Comparison of ENCODE assay signal across 18 cellular contexts in the genomic region with DNA sequence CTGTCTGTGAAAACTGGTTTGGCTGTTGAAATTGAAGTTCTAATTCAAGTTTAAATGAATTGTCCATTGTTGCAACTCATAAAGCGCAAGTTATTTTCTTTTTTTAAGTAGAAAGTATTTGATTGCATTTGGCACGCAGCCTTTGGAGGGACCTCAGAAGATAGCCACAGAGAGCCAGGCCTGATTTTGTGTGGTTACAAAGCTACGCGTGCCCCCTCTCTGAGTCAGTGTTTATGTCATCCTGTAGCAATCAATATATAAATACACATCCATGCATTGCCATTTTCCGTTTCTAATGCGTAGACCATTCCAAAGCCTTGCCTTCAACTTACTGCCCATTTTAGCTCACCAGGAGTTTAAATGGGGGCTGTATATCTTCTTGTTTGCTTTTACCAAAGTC.
DNase-seq lines count a peak whose midpoint lies in the region; ATAC-seq and TF ChIP-seq lines count a peak whose summit lies in the region.
"Had no signal": no experiment of that assay in that cellular context is flagged by ENCODE, and none has a peak within 500 bp of the region (broad histone marks: within the 10 kb centered on the region; RNA-seq: fewer than 3 reads in every experiment).

No MANE protein-coding gene starts in this region.

- peaks cover 9% of the 10 kb centered on the region for H3K27me3 Mint-ChIP-seq in brain
- H3K27me3 Mint-ChIP-seq: activated CD8-positive, alpha-beta memory T cell treated with anti-CD3 and anti-CD28 coated beads, Interleukin-2, amount 10 ng/mL, durations not matched to agents 7 days and 5 days; IgD-negative memory B cell; stimulated activated naive B cell treated with anti-CD40 and anti-IgM and Interleukin-4, amounts not matched to agents 10 μg/mL and 1 μg/mL and 100 μg/mL, for 72 hours had no signal

- peak overlapping the region in 3 of 5 experiments; percentile 42 to 95 (median 91) for H3K27ac Mint-ChIP-seq in brain
- H3K27ac Mint-ChIP-seq: activated CD8-positive, alpha-beta memory T cell treated with anti-CD3 and anti-CD28 coated beads, Interleukin-2, amount 10 ng/mL, durations not matched to agents 7 days and 5 days; CD8-positive, alpha-beta T cell; stimulated activated naive B cell treated with anti-CD40 and anti-IgM and Interleukin-4, amounts not matched to agents 10 μg/mL and 1 μg/mL and 100 μg/mL, for 72 hours had no signal

- H3K4me1 Mint-ChIP-seq in brain: peaks cover 89% of the 10 kb centered on the region
- H3K4me1 Mint-ChIP-seq: stimulated activated naive B cell treated with anti-CD40 and anti-IgM and Interleukin-4, amounts not matched to agents 10 μg/mL and 1 μg/mL and 100 μg/mL, for 72 hours had no signal

- peak overlapping the region; percentile 97 for H3K27ac ChIP-seq in ACC112 (ENCODE audit: low read depth, low read length)

- no peak for ATAC-seq in GM21717 (IDR thresholded peaks at IDR 0.05; ENCODE audit: unreplicated experiment)
- ATAC-seq: activated CD8-positive, alpha-beta memory T cell treated with anti-CD3 and anti-CD28 coated beads, Interleukin-2, amount 10 ng/mL, durations not matched to agents 7 days and 5 days; CD8-positive, alpha-beta T cell; stimulated activated naive B cell treated with anti-CD40 and anti-IgM and Interleukin-4, amounts not matched to agents 10 μg/mL and 1 μg/mL and 100 μg/mL, for 72 hours had no signal

- H3K79me2 ChIP-seq in ACC112 (ENCODE audit: control insufficient read depth, insufficient read depth, low read length, unreplicated experiment): peaks cover 10% of the 10 kb centered on the region

- H3K4me3 Mint-ChIP-seq in brain: no peak overlapping the region
- H3K4me3 Mint-ChIP-seq: activated CD8-positive, alpha-beta memory T cell treated with anti-CD3 and anti-CD28 coated beads, Interleukin-2, amount 10 ng/mL, durations not matched to agents 7 days and 5 days; CD8-positive, alpha-beta T cell; IgD-negative memory B cell; stimulated activated naive B cell treated with anti-CD40 and anti-IgM and Interleukin-4, amounts not matched to agents 10 μg/mL and 1 μg/mL and 100 μg/mL, for 72 hours had no signal

- H2AFZ ChIP-seq in ACC112 (ENCODE audit: low read length, unreplicated experiment): no peak overlapping the region

- no peaks in the 10 kb centered on the region for H3K9me3 ChIP-seq in MG63
- H3K9me3 ChIP-seq in BE2C: no peaks in the 10 kb centered on the region
- H3K9me3 ChIP-seq: left ventricle myocardium inferior had no signal

- no peaks in the 10 kb centered on the region for H3K9me3 Mint-ChIP-seq in brain
- H3K9me3 Mint-ChIP-seq: CD8-positive, alpha-beta T cell; IgD-negative memory B cell; stimulated activated naive B cell treated with anti-CD40 and anti-IgM and Interleukin-4, amounts not matched to agents 10 μg/mL and 1 μg/mL and 100 μg/mL, for 72 hours had no signal

- H3K27me3 ChIP-seq in ACC112 (ENCODE audit: insufficient read depth, low read length) (no peaks in the 10 kb centered on the region), MG63 (no peaks in the 10 kb centered on the region), BE2C (no peaks in the 10 kb centered on the region)

- TF ChIP-seq CTCF in brain (conservative IDR thresholded peaks at IDR 0.05) (no peak), BE2C (IDR thresholded peaks at IDR 0.05; ENCODE audit: low read depth, low read length) (no peak)

- H3K4me1 ChIP-seq in ACC112 (ENCODE audit: control insufficient read depth, insufficient read depth, low read length, unreplicated experiment): peaks cover 50% of the 10 kb centered on the region
- peaks cover 46% of the 10 kb centered on the region for H3K4me1 ChIP-seq in BE2C

- DNase-seq in MG63: peak; percentile 33
- peak; percentile 90 for DNase-seq in iris pigment epithelial cell (ENCODE audit: low read depth)
- DNase-seq in NCI-H1417 (lab: John Stamatoyannopoulos, UW): no peak
- no peak for DNase-seq in BE2C
- DNase-seq in cerebellar cortex (ENCODE audit: low spot score): no peak
- DNase-seq: activated CD8-positive, alpha-beta memory T cell treated with anti-CD3 and anti-CD28 coated beads, Interleukin-2, amount 10 ng/mL, durations not matched to agents 7 days and 5 days; activated effector memory CD4-positive, alpha-beta T cell treated with Interleukin-2 at 50 U/mL for 16 hours; aorta; CD8-positive, alpha-beta T cell; effector CD4-positive, alpha-beta T cell; left ventricle myocardium inferior; NCI-H2171; posterior cingulate gyrus; stimulated activated naive B cell treated with anti-CD40 and anti-IgM and Interleukin-4, amounts not matched to agents 10 μg/mL and 1 μg/mL and 100 μg/mL, for 72 hours had no signal

- H3K36me3 ChIP-seq in ACC112 (ENCODE audit: insufficient read depth, low read length) (no peaks in the 10 kb centered on the region), MG63 (peaks cover 4% of the 10 kb centered on the region; the same call in 1 of the 2 replicates), BE2C (peaks cover 19% of the 10 kb centered on the region)

- H3K36me3 Mint-ChIP-seq in brain: peaks cover 43% of the 10 kb centered on the region

- no peak overlapping the region for H3K4me3 ChIP-seq in ACC112 (ENCODE audit: low read depth, low read length)
- no peak overlapping the region for H3K4me3 ChIP-seq in MG63
- H3K4me3 ChIP-seq in BE2C (ENCODE audit: low read depth, low read length): no peak overlapping the region
- H3K4me3 ChIP-seq: left ventricle myocardium inferior had no signal

Comparison
In these comparisons a context has a peak if more than half of its experiments do, and no peak if none do; other contexts are left out.
1. DNase-seq: peak in MG63 (single experiment) and iris pigment epithelial cell (single experiment); none in NCI-H1417 (0 of 3), BE2C (single experiment) and cerebellar cortex (single experiment).